16 cellular contexts compared by ENCODE assay signal in genomic region chr5:1937590-1937989, GRCh38. TPM values are rescaled to one million over a fixed set of nuclear protein-coding genes. Genes with fewer than 3 reads are reported as not detected.
DNase-seq lines count a peak whose midpoint lies in the region; ATAC-seq and TF ChIP-seq lines count a peak whose summit lies in the region.
"Had no signal": no experiment of that assay in that cellular context is flagged by ENCODE, and none has a peak within 500 bp of the region (broad histone marks: within the 10 kb centered on the region; RNA-seq: fewer than 3 reads in every experiment).

No MANE protein-coding gene starts in this region.

- peaks cover 12% of the 10 kb centered on the region for H3K27me3 Mint-ChIP-seq in H9 (ENCODE audit: low read depth)
- H3K27me3 Mint-ChIP-seq in activated naive CD8-positive, alpha-beta T cell treated with anti-CD3 and anti-CD28 coated beads, Interleukin-2, amount 50 U/mL, for 24 hours: peaks cover 20% of the 10 kb centered on the region

- H3K23ac ChIP-seq in H9 (ENCODE audit: insufficient read length, low read depth, low read length): no peak overlapping the region

- H4K20me1 ChIP-seq in H9 (ENCODE audit: control insufficient read depth, insufficient read depth, insufficient read length): no peaks in the 10 kb centered on the region

- no peak overlapping the region for H2AK5ac ChIP-seq in H9 (ENCODE audit: insufficient read length, low read length)

- H2AFZ ChIP-seq in H9 (ENCODE audit: low read length): no peak overlapping the region

- WGBS in H9 (ENCODE audit: extremely low coverage, insufficient read length, low lambda C conversion rate): no CpG with 5 or more reads among the region's 12 CpGs

- no peak overlapping the region for H3K4me2 ChIP-seq in H9 (ENCODE audit: insufficient read depth, insufficient read length, low read length)
- H3K4me2 ChIP-seq: A549 had no signal

- H3K4me1 Mint-ChIP-seq in H9: peaks cover 2 to 11% of the 10 kb centered on the region in 2 experiments; a peak in 2 of 4 replicates
- H3K4me1 Mint-ChIP-seq in activated naive CD8-positive, alpha-beta T cell treated with anti-CD3 and anti-CD28 coated beads, Interleukin-2, amount 50 U/mL, for 24 hours: no peaks in the 10 kb centered on the region
- H3K4me1 Mint-ChIP-seq: CD4-positive, alpha-beta memory T cell had no signal

- H3K27ac ChIP-seq in H9 (ENCODE audit: insufficient read length, low read depth, low read length) (no peak overlapping the region), RWPE2 (ENCODE audit: poor library complexity, severe bottlenecking) (peak overlapping the region; percentile 81), foreskin keratinocyte (peak overlapping the region; percentile 99), upper lobe of right lung (no peak overlapping the region), right atrium auricular region (no peak overlapping the region)
- H3K27ac ChIP-seq: A549, C4-2B had no signal

- no peaks in the 10 kb centered on the region for H3K27me3 ChIP-seq in H9 (ENCODE audit: insufficient read depth, low read length)
- H3K27me3 ChIP-seq in RWPE2 (ENCODE audit: insufficient read depth, poor library complexity, severe bottlenecking): no peaks in the 10 kb centered on the region
- no peaks in the 10 kb centered on the region for H3K27me3 ChIP-seq in foreskin keratinocyte
- peaks cover 12% of the 10 kb centered on the region for H3K27me3 ChIP-seq in upper lobe of right lung
- H3K27me3 ChIP-seq in right atrium auricular region: no peaks in the 10 kb centered on the region

- H4K8ac ChIP-seq in H9 (replicated peaks; ENCODE audit: insufficient read length, low read depth, low read length): peak overlapping the region; percentile 35

- H3K56ac ChIP-seq in H9 (ENCODE audit: insufficient read length, low read depth, low read length): no peak overlapping the region

- H3K9me3 Mint-ChIP-seq in H9: no peaks in the 10 kb centered on the region; a peak in 1 of 5 replicates
- H3K9me3 Mint-ChIP-seq in activated naive CD8-positive, alpha-beta T cell treated with anti-CD3 and anti-CD28 coated beads, Interleukin-2, amount 50 U/mL, for 24 hours: no peaks in the 10 kb centered on the region

- H3K9me3 ChIP-seq in H9 (ENCODE audit: control insufficient read depth, low read depth, low read length) (no peaks in the 10 kb centered on the region), RWPE2 (ENCODE audit: severe bottlenecking) (no peaks in the 10 kb centered on the region), upper lobe of right lung (no peaks in the 10 kb centered on the region), right atrium auricular region (no peaks in the 10 kb centered on the region)
- H3K9me3 ChIP-seq: A549, BE2C had no signal

- no peaks in the 10 kb centered on the region for H3K4me1 ChIP-seq in H9 (ENCODE audit: insufficient read depth, low read length)
- peaks cover 27% of the 10 kb centered on the region for H3K4me1 ChIP-seq in RWPE2 (ENCODE audit: insufficient read depth, poor library complexity, severe bottlenecking)
- peaks cover 11% of the 10 kb centered on the region for H3K4me1 ChIP-seq in foreskin keratinocyte
- H3K4me1 ChIP-seq in upper lobe of right lung: no peaks in the 10 kb centered on the region
- no peaks in the 10 kb centered on the region for H3K4me1 ChIP-seq in right atrium auricular region
- H3K4me1 ChIP-seq: A549, BE2C had no signal

- H3K79me2 ChIP-seq in H9 (ENCODE audit: insufficient read depth, low read length): no peaks in the 10 kb centered on the region

- intact Hi-C loops in upper lobe of right lung (cut with DNase I): no loop called here

- peaks cover 0 to 1% (median 0%) of the 10 kb centered on the region in 3 experiments; a peak in 2 of 7 replicates for H3K36me3 Mint-ChIP-seq in H9 (ENCODE audit: insufficient read depth in 1 of 3, low read depth in 3 of 3)
- H3K36me3 Mint-ChIP-seq in activated naive CD8-positive, alpha-beta T cell treated with anti-CD3 and anti-CD28 coated beads, Interleukin-2, amount 50 U/mL, for 24 hours (ENCODE audit: low read depth): no peaks in the 10 kb centered on the region
- H3K36me3 Mint-ChIP-seq: CD4-positive, alpha-beta memory T cell had no signal

- H4K5ac ChIP-seq in H9 (ENCODE audit: insufficient read length, low read depth, low read length): no peak overlapping the region

- H2BK5ac ChIP-seq in H9 (ENCODE audit: insufficient read length, low read length): no peak overlapping the region

- no peak overlapping the region for H3T11ph ChIP-seq in H9 (ENCODE audit: low read length)

- no peak overlapping the region for H3K4me3 Mint-ChIP-seq in H9
- no peak overlapping the region for H3K4me3 Mint-ChIP-seq in activated naive CD8-positive, alpha-beta T cell treated with anti-CD3 and anti-CD28 coated beads, Interleukin-2, amount 50 U/mL, for 24 hours
- H3K4me3 Mint-ChIP-seq: CD4-positive, alpha-beta memory T cell had no signal

- H3K79me1 ChIP-seq in H9 (ENCODE audit: insufficient read depth, low read depth, low read length, poor library complexity, severe bottlenecking): no peaks in the 10 kb centered on the region

- ATAC-seq in RWPE2 (ENCODE audit: low read depth) (no peak), foreskin keratinocyte (no peak), upper lobe of right lung (no peak), HG03457 (IDR thresholded peaks at IDR 0.05; ENCODE audit: unreplicated experiment) (no peak)
- ATAC-seq in activated naive CD8-positive, alpha-beta T cell treated with anti-CD3 and anti-CD28 coated beads, Interleukin-2, amount 50 U/mL, for 24 hours: no peak
- ATAC-seq: A549 had no signal

- no peaks in the 10 kb centered on the region for H3K23me2 ChIP-seq in H9 (ENCODE audit: insufficient read length, low read depth, low read length, poor library complexity, severe bottlenecking)

- H3K4ac ChIP-seq in H9 (ENCODE audit: low read depth, low read length): no peak overlapping the region

- H3K14ac ChIP-seq in H9 (ENCODE audit: insufficient read depth, low read length): no peak overlapping the region

- H3K4me3 ChIP-seq in RWPE2 (ENCODE audit: severe bottlenecking) (no peak overlapping the region), upper lobe of right lung (no peak overlapping the region), right atrium auricular region (no peak overlapping the region)
- H3K4me3 ChIP-seq: A549 had no signal

- TF ChIP-seq CTCF in H9 (conservative IDR thresholded peaks at IDR 0.05) (no peak), RWPE2 (IDR thresholded peaks at IDR 0.05; ENCODE audit: poor library complexity, severe bottlenecking) (no peak), foreskin keratinocyte (conservative IDR thresholded peaks at IDR 0.05) (no peak), upper lobe of right lung (IDR thresholded peaks at IDR 0.05) (no peak), right atrium auricular region (IDR thresholded peaks at IDR 0.05) (no peak)

- H3K36me3 ChIP-seq in RWPE2 (ENCODE audit: low read depth): no peaks in the 10 kb centered on the region
- H3K36me3 ChIP-seq in upper lobe of right lung: no peaks in the 10 kb centered on the region
- no peaks in the 10 kb centered on the region for H3K36me3 ChIP-seq in right atrium auricular region
- H3K36me3 ChIP-seq: BE2C had no signal

- H2BK15ac ChIP-seq in H9 (ENCODE audit: low read depth, low read length): no peak overlapping the region

- H2BK120ac ChIP-seq in H9 (ENCODE audit: low read depth, low read length, poor library complexity, severe bottlenecking): no peak overlapping the region

- H2BK20ac ChIP-seq in H9 (ENCODE audit: low read depth, low read length, poor library complexity, severe bottlenecking): no peak overlapping the region

- H2BK12ac ChIP-seq in H9 (ENCODE audit: insufficient read length, low read depth, low read length): no peak overlapping the region

- H4K91ac ChIP-seq in H9 (ENCODE audit: insufficient read length, low read depth, low read length): no peak overlapping the region

- DNase-seq in H9 (peak; percentile 20), RWPE2 (ENCODE audit: low spot score) (no peak), foreskin keratinocyte (no peak), upper lobe of right lung (peak; percentile 41), right atrium auricular region (ENCODE audit: low spot score) (no peak)
- no peak for DNase-seq in activated naive CD8-positive, alpha-beta T cell treated with anti-CD3 and anti-CD28 coated beads, Interleukin-2, amount 50 U/mL, for 24 hours
- DNase-seq: BE2C; CD4-positive, alpha-beta memory T cell; COR-L47; DMS53; IMR-90 had no signal

- peak overlapping the region in 1 of 3 experiments; percentile 4; a peak in 1 of 7 replicates for H3K27ac Mint-ChIP-seq in H9
- H3K27ac Mint-ChIP-seq in activated naive CD8-positive, alpha-beta T cell treated with anti-CD3 and anti-CD28 coated beads, Interleukin-2, amount 50 U/mL, for 24 hours: no peak overlapping the region
- H3K27ac Mint-ChIP-seq: CD4-positive, alpha-beta memory T cell had no signal

- no peak overlapping the region for H3K9ac ChIP-seq in H9 (ENCODE audit: extremely low read depth, insufficient read length, low read length)

- no peak overlapping the region for H3K18ac ChIP-seq in H9 (ENCODE audit: insufficient read length, low read depth, low read length)

RNA-seq across cellular contexts. Expression of gene IRX4, which starts 54.9 kb away (rescaled TPM):
- total RNA-seq in H9 (2021) (3.2 and 3.4 TPM in 2 replicates), foreskin keratinocyte (20.3 and 26.4 TPM in 2 replicates), upper lobe of right lung (not detected), right atrium auricular region (not detected)
- polyA plus RNA-seq in foreskin keratinocyte: 22.0 and 32.8 TPM in 2 replicates
- total RNA-seq: CD4-positive, alpha-beta memory T cell; HT-29; IMR-90 had no signal
- polyA plus RNA-seq: AG04450; CD4-positive, alpha-beta memory T cell; IMR-90 had no signal

Comparison
In these comparisons a context has a peak if more than half of its experiments do, and no peak if none do; other contexts are left out.
1. DNase-seq: peak in H9 (single experiment) and upper lobe of right lung (single experiment); none in RWPE2 (single experiment), foreskin keratinocyte (0 of 2), right atrium auricular region (single experiment) and activated naive CD8-positive, alpha-beta T cell treated with anti-CD3 and anti-CD28 coated beads, Interleukin-2, amount 50 U/mL, for 24 hours (single experiment).
2. H3K27ac ChIP-seq: peak in RWPE2 (single experiment) and foreskin keratinocyte (single experiment); none in H9 (single experiment), upper lobe of right lung (single experiment) and right atrium auricular region (0 of 2).